ENCODE assay signal across 19 cellular contexts in the genomic region with DNA sequence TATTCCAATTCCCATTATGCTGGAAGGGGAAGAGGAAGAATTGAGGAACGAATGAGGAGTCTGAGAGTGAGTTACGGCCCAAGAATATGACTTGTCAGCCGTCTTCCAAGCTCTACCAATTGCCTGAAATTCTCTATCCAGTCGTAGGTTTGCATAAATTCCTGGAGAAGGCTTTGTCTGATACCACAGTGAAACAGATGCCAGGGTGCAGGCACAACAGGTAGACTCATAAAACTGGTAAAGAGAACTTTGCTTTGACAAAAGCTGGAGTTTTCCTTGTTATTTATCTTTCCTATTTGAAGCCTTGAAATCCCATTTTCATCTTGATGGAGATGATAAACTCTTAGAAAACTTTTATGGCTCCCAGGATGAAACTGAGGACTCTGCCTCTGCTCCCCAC.
A peak's percentile ranks its signal among the peaks of the same experiment; 100 is the strongest.
DNase-seq lines count a peak whose midpoint lies in the region; ATAC-seq, FAIRE-seq and TF ChIP-seq lines count a peak whose summit lies in the region.
"Had no signal": no experiment of that assay in that cellular context is flagged by ENCODE, and none has a peak within 500 bp of the region (broad histone marks: within the 10 kb centered on the region; RNA-seq: fewer than 3 reads in every experiment).

No MANE protein-coding gene starts in this region.

- ATAC-seq in RWPE2 (ENCODE audit: low read depth) (no peak), HG02840 (IDR thresholded peaks at IDR 0.05; ENCODE audit: low FRiP score, unreplicated experiment) (no peak), HG02852 (IDR thresholded peaks at IDR 0.05; ENCODE audit: unreplicated experiment) (no peak)
- ATAC-seq: gastrocnemius medialis, left colon had no signal

- TF ChIP-seq CTCF in RWPE2 (IDR thresholded peaks at IDR 0.05; ENCODE audit: poor library complexity, severe bottlenecking): no peak
- no peak for TF ChIP-seq CTCF in endothelial cell of umbilical vein (IDR thresholded peaks at IDR 0.05; ENCODE audit: extremely low read depth in 1 of 2, insufficient read depth in 1 of 2, low read depth in 1 of 2, low read length in 2 of 2)
- no peak for TF ChIP-seq CTCF in GM20000 (IDR thresholded peaks at IDR 0.05; ENCODE audit: extremely low read depth, missing control alignments)

- H3K9ac ChIP-seq in BLaER1: no peak overlapping the region
- H3K9ac ChIP-seq in endothelial cell of umbilical vein (replicated peaks; ENCODE audit: extremely low read depth, insufficient read depth, low read length): peak overlapping the region; percentile 70
- H3K9ac ChIP-seq in rectal smooth muscle tissue (ENCODE audit: low read length): no peak overlapping the region

- H3K9me3 ChIP-seq in BLaER1 (no peaks in the 10 kb centered on the region), RWPE2 (ENCODE audit: severe bottlenecking) (no peaks in the 10 kb centered on the region), endothelial cell of umbilical vein (replicated peaks; ENCODE audit: control insufficient read depth, insufficient read depth, low read length) (no peaks in the 10 kb centered on the region)
- H3K9me3 ChIP-seq: colonic mucosa, gastrocnemius medialis had no signal

- dilution Hi-C loops in endothelial cell of umbilical vein (cut with MboI; ENCODE audit: extremely low pct_ligation_motif_present, low sequenced_read_pairs): no loop called here

- intact Hi-C loops in endothelial cell of umbilical vein (cut with micrococcal nuclease): loop anchor here (1.0 kb wide), 1 partner anchor 36 kb away; no protein-coding TSS in a partner anchor

- no peak overlapping the region for H3K4me3 ChIP-seq in BLaER1
- H3K4me3 ChIP-seq in RWPE2 (ENCODE audit: severe bottlenecking): no peak overlapping the region
- peak overlapping the region in 1 of 3 experiments; percentile 42 for H3K4me3 ChIP-seq in endothelial cell of umbilical vein (replicated peaks in 1 of 3; ENCODE audit: insufficient read depth in 1 of 3, low read depth in 1 of 3, low read length in 3 of 3)
- no peak overlapping the region for H3K4me3 ChIP-seq in rectal smooth muscle tissue (ENCODE audit: low read length)
- H3K4me3 ChIP-seq: colonic mucosa, gastrocnemius medialis had no signal

- H3K4me1 ChIP-seq in BLaER1 (peaks cover 60% of the 10 kb centered on the region), RWPE2 (ENCODE audit: insufficient read depth, poor library complexity, severe bottlenecking) (peaks cover 30% of the 10 kb centered on the region), endothelial cell of umbilical vein (ENCODE audit: control insufficient read depth, extremely low read depth, insufficient read depth, low read length) (peaks cover 41% of the 10 kb centered on the region), rectal smooth muscle tissue (ENCODE audit: control insufficient read depth, insufficient read depth, low read length) (peaks cover 33% of the 10 kb centered on the region)
- H3K4me1 ChIP-seq: colonic mucosa had no signal

- CTCF ChIA-PET in endothelial cell of umbilical vein (lab: Charles Lee): interaction anchor here (0.9 to 3.1 kb wide), 8 partner anchors 12 to 255 kb away, joined by 3 to 12 read pairs (median 4); no protein-coding TSS in a partner anchor

- POLR2A ChIA-PET in endothelial cell of umbilical vein (lab: Charles Lee): no interaction called here

- FAIRE-seq in endothelial cell of umbilical vein (lab: Jason Lieb, UNC): no peak
- FAIRE-seq: GM18507 had no signal

- TF ChIP-seq POLR2A in endothelial cell of umbilical vein (IDR thresholded peaks at IDR 0.05; ENCODE audit: low read depth, low read length): no peak

- H4K20me1 ChIP-seq in BLaER1: no peaks in the 10 kb centered on the region
- H4K20me1 ChIP-seq in endothelial cell of umbilical vein (replicated peaks; ENCODE audit: control insufficient read depth, extremely low read depth, insufficient read depth, low read length): no peaks in the 10 kb centered on the region

- TSS peak; percentile 96 for BruUV-seq in endothelial cell of umbilical vein (replicated peaks; lab: Mats Ljungman, UMichigan)

- no peak overlapping the region for H3K27ac ChIP-seq in BLaER1
- peak overlapping the region; percentile 57 for H3K27ac ChIP-seq in RWPE2 (ENCODE audit: poor library complexity, severe bottlenecking)
- H3K27ac ChIP-seq in endothelial cell of umbilical vein (ENCODE audit: insufficient read depth, low read depth, low read length): peak overlapping the region; percentile 95
- peak overlapping the region; percentile 63 for H3K27ac ChIP-seq in rectal smooth muscle tissue (ENCODE audit: low read depth, low read length)
- H3K27ac ChIP-seq: colonic mucosa, gastrocnemius medialis had no signal

- peak overlapping the region; percentile 60 for H3K4me2 ChIP-seq in BLaER1
- peak overlapping the region; percentile 83 for H3K4me2 ChIP-seq in endothelial cell of umbilical vein (ENCODE audit: insufficient read depth, low read length)

- H3K36me3 ChIP-seq in BLaER1 (no peaks in the 10 kb centered on the region), RWPE2 (ENCODE audit: low read depth) (no peaks in the 10 kb centered on the region), endothelial cell of umbilical vein (ENCODE audit: control insufficient read depth in 2 of 2, extremely low read depth in 1 of 2, insufficient read depth in 2 of 2, low read length in 2 of 2) (no peaks in the 10 kb centered on the region), rectal smooth muscle tissue (ENCODE audit: control insufficient read depth, insufficient read depth, low read length) (no peaks in the 10 kb centered on the region)
- H3K36me3 ChIP-seq: colonic mucosa, gastrocnemius medialis had no signal

- H3K27me3 ChIP-seq in BLaER1 (no peaks in the 10 kb centered on the region), RWPE2 (ENCODE audit: insufficient read depth, poor library complexity, severe bottlenecking) (no peaks in the 10 kb centered on the region), endothelial cell of umbilical vein (ENCODE audit: control insufficient read depth in 2 of 2, insufficient read depth in 2 of 2, low read length in 2 of 2) (no peaks in the 10 kb centered on the region), rectal smooth muscle tissue (ENCODE audit: control insufficient read depth, insufficient read depth, low read length) (no peaks in the 10 kb centered on the region)
- H3K27me3 ChIP-seq: colonic mucosa, gastrocnemius medialis had no signal

- H3K9me1 ChIP-seq in endothelial cell of umbilical vein (replicated peaks; ENCODE audit: control insufficient read depth, extremely low read depth, insufficient read depth, low read length): no peaks in the 10 kb centered on the region

- H2AFZ ChIP-seq in endothelial cell of umbilical vein (ENCODE audit: low read depth, low read length): peak overlapping the region; percentile 12

- H3K79me2 ChIP-seq in endothelial cell of umbilical vein (ENCODE audit: control insufficient read depth, insufficient read depth, low read length): no peaks in the 10 kb centered on the region

- DNase-seq in RWPE2 (ENCODE audit: low spot score) (no peak), endothelial cell of umbilical vein (ENCODE audit: low read depth, low spot score) (no peak), NCI-H1092 treated with DMSO at 0.1 percent for 48 hours (lab: John Stamatoyannopoulos, UW) (no peak), GM20000 (ENCODE audit: low spot score) (no peak)
- DNase-seq: activated CD4-positive, alpha-beta T cell treated with anti-CD3 and anti-CD28 coated beads, Interleukin-2, amount 50 U/mL, for 1 hour; activated gamma-delta T cell treated with Interleukin-2 at 50 U/mL for 16 hours; colonic mucosa; gastrocnemius medialis; left colon; NCI-H1436; NCI-H2171; NCI-H69; Right ventricle myocardium superior; T-helper 1 cell had no signal

TF ChIP-seq in endothelial cell of umbilical vein, 7 proteins besides CTCF, POLR2A, EP300 and RAD21:
- TF ChIP-seq FOS (IDR thresholded peaks at IDR 0.05; ENCODE audit: borderline replicate concordance, insufficient read depth, low read length) (no peak), POLR2AphosphoS5 (IDR thresholded peaks at IDR 0.05; ENCODE audit: insufficient read depth, low read depth, low read length) (no peak), GATA2 (IDR thresholded peaks at IDR 0.05; ENCODE audit: insufficient read depth, insufficient read length, low read depth, low read length) (no peak), MYC (IDR thresholded peaks at IDR 0.05; ENCODE audit: low read depth, low read length) (no peak), EZH2 (IDR thresholded peaks at IDR 0.05; ENCODE audit: borderline replicate concordance, low read depth, low read length, severe bottlenecking) (no peak), JUN (IDR thresholded peaks at IDR 0.05; ENCODE audit: borderline replicate concordance, insufficient read depth, insufficient read length, low read depth) (no peak)
- TF ChIP-seq, protein P1, sequence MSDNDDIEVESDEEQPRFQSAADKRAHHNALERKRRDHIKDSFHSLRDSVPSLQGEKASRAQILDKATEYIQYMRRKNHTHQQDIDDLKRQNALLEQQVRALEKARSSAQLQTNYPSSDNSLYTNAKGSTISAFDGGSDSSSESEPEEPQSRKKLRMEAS (IDR thresholded peaks at IDR 0.05; ENCODE audit: insufficient read depth, insufficient read length): no peak
